ENCODE assay signal across 19 cellular contexts in the genomic region with DNA sequence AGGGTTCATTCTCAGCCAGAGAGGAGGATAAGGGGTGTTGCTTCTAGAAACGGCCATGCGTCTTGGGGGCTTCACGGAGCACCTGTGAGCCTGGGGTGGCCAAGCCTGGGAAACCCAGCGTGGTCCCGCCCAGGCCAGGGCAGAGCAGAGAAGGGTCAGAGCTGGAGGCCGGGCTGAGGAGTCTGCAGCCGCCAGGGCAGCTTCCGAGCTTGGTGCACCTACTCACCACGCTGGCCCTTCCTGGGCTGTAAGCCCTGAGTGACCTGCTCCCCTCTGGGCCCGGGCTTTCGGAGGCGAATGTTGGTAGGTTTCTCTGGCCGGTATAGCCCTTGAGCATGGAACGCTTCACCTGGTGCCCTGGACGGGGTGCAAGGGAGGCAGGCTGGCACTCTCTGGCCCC.
DNase-seq lines count a peak whose midpoint lies in the region; ATAC-seq, FAIRE-seq and TF ChIP-seq lines count a peak whose summit lies in the region.
"Had no signal": no experiment of that assay in that cellular context is flagged by ENCODE, and none has a peak within 500 bp of the region (broad histone marks: within the 10 kb centered on the region; RNA-seq: fewer than 3 reads in every experiment).

No MANE protein-coding gene starts in this region.

- H3K9ac ChIP-seq in HepG2 (ENCODE audit: insufficient read depth, low read depth, low read length) (no peak overlapping the region), SK-N-SH (no peak overlapping the region)
- H3K9ac ChIP-seq: BLaER1 had no signal

- 60% methylated on average over 1 of the region's 15 CpGs for WGBS in HepG2 (ENCODE audit: low lambda C conversion rate)
- 70% methylated on average over 2 of the region's 15 CpGs for WGBS in right lobe of liver (ENCODE audit: insufficient coverage, low coverage, low lambda C conversion rate, missing lambda C conversion rate)
- WGBS in hepatocyte (ENCODE audit: low lambda C conversion rate, missing lambda C conversion rate): 94% methylated on average over 15 of the region's 15 CpGs
- WGBS in stomach, 5 donors: 43 to 88% (median 70%) methylated on average over 7 to 15 of the region's 15 CpGs
- 14% methylated on average over 7 of the region's 15 CpGs for WGBS in SK-N-SH (ENCODE audit: low lambda C conversion rate)

- FAIRE-seq in HepG2 (lab: Jason Lieb, UNC): no peak
- FAIRE-seq: A204.1, G401.6, GM12892 had no signal

- POLR2A ChIA-PET in HepG2 (lab: Yijun Ruan, JAX) (no interaction called here), SK-N-SH (lab: Yijun Ruan, JAX) (no interaction called here)

- H2AFZ ChIP-seq in HepG2 (ENCODE audit: low read length): no peak overlapping the region
- H2AFZ ChIP-seq in hepatocyte: no peak overlapping the region
- H2AFZ ChIP-seq in SK-N-SH (ENCODE audit: low read depth): no peak overlapping the region

- ATAC-seq in HepG2: no peak; the same call in 2 of the 3 replicates
- no peak for ATAC-seq in right lobe of liver
- no peak for ATAC-seq in HG02623 (IDR thresholded peaks at IDR 0.05; ENCODE audit: unreplicated experiment)
- ATAC-seq: CD8-positive, alpha-beta T cell had no signal

- no peak for TF ChIP-seq POLR2A in HepG2 (IDR thresholded peaks at IDR 0.05; ENCODE audit: insufficient read depth in 1 of 2, low read depth in 2 of 2, low read length in 2 of 2)
- no peak for TF ChIP-seq POLR2A in right lobe of liver (IDR thresholded peaks at IDR 0.05)
- no peak for TF ChIP-seq POLR2A in stomach (IDR thresholded peaks at IDR 0.05)

- in situ Hi-C loops in HepG2 (cut with HindIII; ENCODE audit: extremely low pct_ligation_motif_present, low pct_unique_long_range_greater_than_20kb): loop anchor here (25.0 kb wide), 1 partner anchor 222 kb away; the partner anchor contains the start of gene PRDM16

- peaks cover 2 to 6% of the 10 kb centered on the region in 2 experiments; a peak in 2 of 5 replicates for H3K27me3 ChIP-seq in HepG2 (ENCODE audit: control insufficient read depth in 1 of 2, insufficient read depth in 2 of 2, low read length in 2 of 2)
- no peaks in the 10 kb centered on the region for H3K27me3 ChIP-seq in right lobe of liver
- H3K27me3 ChIP-seq in hepatocyte: no peaks in the 10 kb centered on the region
- peaks cover 0 to 51% (median 6%) of the 10 kb centered on the region in 3 donors for H3K27me3 ChIP-seq in stomach
- peaks cover 58% of the 10 kb centered on the region for H3K27me3 ChIP-seq in SK-N-SH (ENCODE audit: insufficient read depth)

- TF ChIP-seq RAD21 in HepG2 (CRISPR knock-in tag; IDR thresholded peaks at IDR 0.05): no peak
- TF ChIP-seq RAD21 in SK-N-SH (IDR thresholded peaks at IDR 0.05; ENCODE audit: low read length): no peak

- H3K36me3 ChIP-seq in HepG2 (replicated peaks in 1 of 2; ENCODE audit: control insufficient read depth in 1 of 2, insufficient read depth in 2 of 2, low read length in 2 of 2) (no peaks in the 10 kb centered on the region), right lobe of liver (no peaks in the 10 kb centered on the region), hepatocyte (replicated peaks; ENCODE audit: insufficient read depth, low read depth) (no peaks in the 10 kb centered on the region), stomach (no peaks in the 10 kb centered on the region), SK-N-SH (replicated peaks in 1 of 2; ENCODE audit: control insufficient read depth in 1 of 2, insufficient read depth in 2 of 2, low read length in 1 of 2) (no peaks in the 10 kb centered on the region)
- H3K36me3 ChIP-seq: BLaER1, HAP-1 had no signal

- H3K9me3 ChIP-seq in HepG2 (ENCODE audit: low read length): no peaks in the 10 kb centered on the region
- H3K9me3 ChIP-seq in right lobe of liver: no peaks in the 10 kb centered on the region
- no peaks in the 10 kb centered on the region for H3K9me3 ChIP-seq in hepatocyte (ENCODE audit: low read depth)
- no peaks in the 10 kb centered on the region for H3K9me3 ChIP-seq in stomach
- H3K9me3 ChIP-seq in SK-N-SH: no peaks in the 10 kb centered on the region
- H3K9me3 ChIP-seq: BLaER1, Caco-2, HAP-1 had no signal

- no TSS peak for BruUV-seq in HepG2 (replicated peaks; lab: Mats Ljungman, UMichigan)

- no peak for DNase-seq in HepG2 (ENCODE audit: low spot score)
- no peak for DNase-seq in right lobe of liver
- no peak for DNase-seq in hepatocyte (ENCODE audit: low spot score)
- no peak for DNase-seq in stomach
- no peak for DNase-seq in SK-N-SH
- DNase-seq: CD4-positive, CD25-positive, alpha-beta regulatory T cell; CD8-positive, alpha-beta T cell; DMS153; DND-41; HFFc6 had no signal

- H3K27ac ChIP-seq in HepG2 (ENCODE audit: extremely low read length, insufficient read depth, low read length) (no peak overlapping the region), right lobe of liver (no peak overlapping the region), hepatocyte (peak overlapping the region; percentile 23), stomach (peak overlapping the region in 4 of 5 donors; percentile 29 to 41 (median 34)), SK-N-SH (ENCODE audit: low read depth in 2 of 2, low read length in 1 of 2) (no peak overlapping the region)
- H3K27ac ChIP-seq: 22Rv1, BLaER1, C4-2B had no signal

- TF ChIP-seq EP300 in HepG2 (IDR thresholded peaks at IDR 0.05; ENCODE audit: low read depth in 2 of 2, low read length in 2 of 2): no peak
- TF ChIP-seq EP300 in HepG2 (CRISPR knock-in tag; IDR thresholded peaks at IDR 0.05; ENCODE audit: borderline replicate concordance): no peak
- no peak for TF ChIP-seq EP300 in stomach (IDR thresholded peaks at IDR 0.05)
- TF ChIP-seq EP300 in SK-N-SH (IDR thresholded peaks at IDR 0.05; ENCODE audit: borderline replicate concordance in 1 of 2, low read depth in 1 of 2, low read length in 1 of 2): no peak

- H3K4me1 ChIP-seq in HepG2 (ENCODE audit: insufficient read depth, low read length) (peaks cover 42% of the 10 kb centered on the region), right lobe of liver (no peaks in the 10 kb centered on the region), hepatocyte (ENCODE audit: insufficient read depth) (peaks cover 6% of the 10 kb centered on the region), stomach (peaks cover 13 to 32% (median 19%) of the 10 kb centered on the region in 4 donors), SK-N-SH (ENCODE audit: control insufficient read depth in 1 of 2, insufficient read depth in 2 of 2, low read depth in 1 of 2, low read length in 1 of 2) (no peaks in the 10 kb centered on the region)
- H3K4me1 ChIP-seq: Caco-2 had no signal

- H3K9me2 ChIP-seq in hepatocyte (replicated peaks; ENCODE audit: insufficient read depth) (no peaks in the 10 kb centered on the region), SK-N-SH (no peaks in the 10 kb centered on the region)

- TF ChIP-seq CTCF in HepG2 (CRISPR knock-in tag; IDR thresholded peaks at IDR 0.05): no peak
- no peak for TF ChIP-seq CTCF in right lobe of liver (IDR thresholded peaks at IDR 0.05)
- TF ChIP-seq CTCF in hepatocyte (IDR thresholded peaks at IDR 0.05; ENCODE audit: poor library complexity): no peak
- TF ChIP-seq CTCF in stomach (IDR thresholded peaks at IDR 0.05): no peak
- TF ChIP-seq CTCF in SK-N-SH (IDR thresholded peaks at IDR 0.05): no peak

- H3K4me2 ChIP-seq in HepG2 (ENCODE audit: low read depth, low read length): no peak overlapping the region
- no peak overlapping the region for H3K4me2 ChIP-seq in hepatocyte
- no peak overlapping the region for H3K4me2 ChIP-seq in SK-N-SH
- H3K4me2 ChIP-seq: BLaER1 had no signal

- no peaks in the 10 kb centered on the region for H3K79me2 ChIP-seq in HepG2 (ENCODE audit: insufficient read depth, low read length)
- H3K79me2 ChIP-seq in hepatocyte: no peaks in the 10 kb centered on the region
- H3K79me2 ChIP-seq in SK-N-SH (ENCODE audit: insufficient read depth): no peaks in the 10 kb centered on the region

- H3F3A ChIP-seq in SK-N-SH (replicated peaks; ENCODE audit: insufficient read depth): no peaks in the 10 kb centered on the region

- CTCF ChIA-PET in HepG2 (lab: Yijun Ruan, JAX; ENCODE audit: low intra/inter-chr PET ratio, low total read pairs): interaction anchor here (1.7 to 1.9 kb wide), 2 partner anchors 35 to 219 kb away, joined by 6 to 11 read pairs; no protein-coding TSS in a partner anchor
- CTCF ChIA-PET in SK-N-SH (lab: Yijun Ruan, JAX): no interaction called here

- intact Hi-C loops in HepG2 (cut with micrococcal nuclease; ENCODE audit: unreplicated experiment): loop anchor here (2.0 kb wide), 1 partner anchor 220 kb away; no protein-coding TSS in a partner anchor
- intact Hi-C loops in right lobe of liver (cut with DNase I): loop anchor here in 1 of 2 donors (5.0 kb wide), 1 partner anchor 217 kb away; the partner anchor contains the start of gene PRDM16
- intact Hi-C loops in stomach (cut with DNase I; ENCODE audit: low total_unique reads): no loop called here

- H4K20me1 ChIP-seq in HepG2 (ENCODE audit: insufficient read depth, low read length): no peaks in the 10 kb centered on the region
- H4K20me1 ChIP-seq in hepatocyte (ENCODE audit: insufficient read depth, poor library complexity, severe bottlenecking): no peaks in the 10 kb centered on the region
- no peaks in the 10 kb centered on the region for H4K20me1 ChIP-seq in SK-N-SH (ENCODE audit: insufficient read depth)

- H3K4me3 ChIP-seq in HepG2 (replicated peaks in 1 of 3; ENCODE audit: insufficient read depth in 1 of 3, low read depth in 2 of 3, low read length in 3 of 3) (no peak overlapping the region), right lobe of liver (no peak overlapping the region), hepatocyte (no peak overlapping the region), stomach (no peak overlapping the region), SK-N-SH (ENCODE audit: low read depth in 2 of 2, low read length in 1 of 2) (no peak overlapping the region)
- H3K4me3 ChIP-seq: BLaER1, HAP-1 had no signal

TF ChIP-seq in HepG2, 621 proteins besides CTCF, POLR2A, EP300 and RAD21 (continues in another document):
- 0 out of 2 replicates have a peak, but pooled peaks have one; percentile 1 for TF ChIP-seq ZNF230 (CRISPR knock-in tag; IDR thresholded peaks at IDR 0.05)

TF ChIP-seq in SK-N-SH, 30 proteins besides CTCF, POLR2A, EP300 and RAD21 (continues in another document):
- TF ChIP-seq, protein P1, sequence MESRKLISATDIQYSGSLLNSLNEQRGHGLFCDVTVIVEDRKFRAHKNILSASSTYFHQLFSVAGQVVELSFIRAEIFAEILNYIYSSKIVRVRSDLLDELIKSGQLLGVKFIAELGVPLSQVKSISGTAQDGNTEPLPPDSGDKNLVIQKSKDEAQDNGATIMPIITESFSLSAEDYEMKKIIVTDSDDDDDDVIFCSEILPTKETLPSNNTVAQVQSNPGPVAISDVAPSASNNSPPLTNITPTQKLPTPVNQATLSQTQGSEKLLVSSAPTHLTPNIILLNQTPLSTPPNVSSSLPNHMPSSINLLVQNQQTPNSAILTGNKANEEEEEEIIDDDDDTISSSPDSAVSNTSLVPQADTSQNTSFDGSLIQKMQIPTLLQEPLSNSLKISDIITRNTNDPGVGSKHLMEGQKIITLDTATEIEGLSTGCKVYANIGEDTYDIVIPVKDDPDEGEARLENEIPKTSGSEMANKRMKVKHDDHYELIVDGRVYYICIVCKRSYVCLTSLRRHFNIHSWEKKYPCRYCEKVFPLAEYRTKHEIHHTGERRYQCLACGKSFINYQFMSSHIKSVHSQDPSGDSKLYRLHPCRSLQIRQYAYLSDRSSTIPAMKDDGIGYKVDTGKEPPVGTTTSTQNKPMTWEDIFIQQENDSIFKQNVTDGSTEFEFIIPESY (IDR thresholded peaks at IDR 0.05; ENCODE audit: borderline replicate concordance, low read depth): no peak
- TF ChIP-seq SMC3 (IDR thresholded peaks at IDR 0.05; ENCODE audit: low read depth, low read length) (no peak), NFIC (IDR thresholded peaks at IDR 0.05; ENCODE audit: borderline replicate concordance) (no peak)

Comparison
In these comparisons a context has a peak if more than half of its experiments do, and no peak if none do; other contexts are left out.
1. H3K27ac ChIP-seq: peak in hepatocyte (single experiment) and stomach (4 of 5); none in HepG2 (single experiment), right lobe of liver (0 of 3) and SK-N-SH (0 of 2).